ENCODE assay signal across 21 cellular contexts in the genomic region with DNA sequence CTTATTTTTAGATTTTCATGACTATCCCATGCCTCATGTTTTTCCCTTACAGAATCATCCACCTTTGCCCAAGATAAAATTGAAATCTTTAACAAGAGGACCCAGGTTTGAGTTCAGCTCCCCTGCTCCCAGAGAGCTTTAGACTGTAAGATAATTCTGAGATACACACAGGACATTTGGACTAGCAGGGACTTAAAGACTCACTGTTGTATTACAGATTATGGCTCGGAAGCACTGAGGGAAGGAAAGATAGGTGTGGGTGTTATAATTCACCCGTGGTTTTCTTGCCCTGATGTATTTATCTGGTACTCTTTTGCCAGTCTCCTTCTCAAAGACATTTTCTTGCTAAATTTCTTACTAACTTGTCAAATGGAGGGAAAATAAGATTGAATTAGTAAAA.
A peak's percentile ranks its signal among the peaks of the same experiment; 100 is the strongest.
DNase-seq lines count a peak whose midpoint lies in the region; ATAC-seq and TF ChIP-seq lines count a peak whose summit lies in the region.
"Had no signal": no experiment of that assay in that cellular context is flagged by ENCODE, and none has a peak within 500 bp of the region (broad histone marks: within the 10 kb centered on the region; RNA-seq: fewer than 3 reads in every experiment).

No MANE protein-coding gene starts in this region.

- H3K4me1 Mint-ChIP-seq in activated naive CD4-positive, alpha-beta T cell treated with anti-CD3 and anti-CD28 coated beads, Interleukin-2, amount 50 U/mL, for 24 hours: peaks cover 62% of the 10 kb centered on the region
- peaks cover 47% of the 10 kb centered on the region for H3K4me1 Mint-ChIP-seq in activated naive CD4-positive, alpha-beta T cell treated with anti-CD3 and anti-CD28 coated beads, Interleukin-2, amount 10 ng/mL, durations not matched to agents 7 days and 5 days
- peaks cover 45% of the 10 kb centered on the region for H3K4me1 Mint-ChIP-seq in activated T-helper 1 cell treated with anti-CD3 and anti-CD28 coated beads, Interleukin-12 subunit alpha, Interleukin-12 subunit beta, Interleukin-2, Interleukin-4 antibody, amounts not matched to agents 30 ng/mL and 10 ng/mL and 1 ng/mL, durations not matched to agents 14 hours and 24 hours and 36 hours (ENCODE audit: low read depth)
- peaks cover 57 to 75% of the 10 kb centered on the region in 2 donors for H3K4me1 Mint-ChIP-seq in immature natural killer cell
- H3K4me1 Mint-ChIP-seq in stimulated activated naive B cell treated with anti-CD40 and anti-IgM and Interleukin-4, amounts not matched to agents 10 μg/mL and 1 μg/mL and 100 μg/mL, for 72 hours: peaks cover 40 to 74% of the 10 kb centered on the region in 2 donors

- TF ChIP-seq CTCF in esophagus muscularis mucosa (IDR thresholded peaks at IDR 0.05): no peak

- ATAC-seq in stimulated activated naive B cell treated with anti-CD40 and anti-IgM and Interleukin-4, amounts not matched to agents 10 μg/mL and 1 μg/mL and 100 μg/mL, for 72 hours (replicated peaks): no peak

- TF ChIP-seq EP300 in esophagus muscularis mucosa (IDR thresholded peaks at IDR 0.05): no peak

- no peak for DNase-seq in activated naive CD4-positive, alpha-beta T cell treated with anti-CD3 and anti-CD28 coated beads, Interleukin-2, amount 10 ng/mL, durations not matched to agents 7 days and 5 days
- no peak for DNase-seq in activated T-helper 1 cell treated with anti-CD3 and anti-CD28 coated beads, Interleukin-12 subunit alpha, Interleukin-12 subunit beta, Interleukin-2, Interleukin-4 antibody, amounts not matched to agents 30 ng/mL and 10 ng/mL and 1 ng/mL, durations not matched to agents 14 hours and 24 hours and 36 hours (ENCODE audit: low spot score)
- no peak for DNase-seq in immature natural killer cell
- no peak for DNase-seq in stimulated activated naive B cell treated with anti-CD40 and anti-IgM and Interleukin-4, amounts not matched to agents 10 μg/mL and 1 μg/mL and 100 μg/mL, for 72 hours
- DNase-seq in NCI-H2081 treated with DMSO at 0.1 percent for 48 hours (lab: John Stamatoyannopoulos, UW): no peak
- no peak for DNase-seq in medulla oblongata (ENCODE audit: extremely low spot score)
- no peak for DNase-seq in esophagus muscularis mucosa (ENCODE audit: extremely low spot score)
- DNase-seq: ACHN, AML-193, COR-L47, GF-D8, HCEC 1CT, MV-4-11, NCI-H1417, NCI-H187 treated with DMSO at 0.1 percent for 48 hours, NCI-H446 treated with DMSO at 0.1 percent for 48 hours, NCI-H748 treated with DMSO at 0.1 percent for 48 hours, OCI-M1 had no signal

- peaks cover 16% of the 10 kb centered on the region for H3K36me3 Mint-ChIP-seq in activated naive CD4-positive, alpha-beta T cell treated with anti-CD3 and anti-CD28 coated beads, Interleukin-2, amount 50 U/mL, for 24 hours
- peaks cover 57% of the 10 kb centered on the region for H3K36me3 Mint-ChIP-seq in activated naive CD4-positive, alpha-beta T cell treated with anti-CD3 and anti-CD28 coated beads, Interleukin-2, amount 10 ng/mL, durations not matched to agents 7 days and 5 days
- peaks cover 26% of the 10 kb centered on the region for H3K36me3 Mint-ChIP-seq in activated T-helper 1 cell treated with anti-CD3 and anti-CD28 coated beads, Interleukin-12 subunit alpha, Interleukin-12 subunit beta, Interleukin-2, Interleukin-4 antibody, amounts not matched to agents 30 ng/mL and 10 ng/mL and 1 ng/mL, durations not matched to agents 14 hours and 24 hours and 36 hours (ENCODE audit: low read depth)
- H3K36me3 Mint-ChIP-seq in immature natural killer cell: peaks cover 8 to 20% (median 14%) of the 10 kb centered on the region in 3 donors
- H3K36me3 Mint-ChIP-seq in stimulated activated naive B cell treated with anti-CD40 and anti-IgM and Interleukin-4, amounts not matched to agents 10 μg/mL and 1 μg/mL and 100 μg/mL, for 72 hours: peaks cover 26 to 59% of the 10 kb centered on the region in 2 donors

- H3K9me3 ChIP-seq in esophagus muscularis mucosa: no peaks in the 10 kb centered on the region

- H3K27ac ChIP-seq in esophagus muscularis mucosa (replicated peaks in 1 of 4): peak overlapping the region in 2 of 4 donors; percentile 8 to 26
- H3K27ac ChIP-seq: RWPE1 had no signal

- peak overlapping the region; percentile 93 for H3K27ac Mint-ChIP-seq in activated naive CD4-positive, alpha-beta T cell treated with anti-CD3 and anti-CD28 coated beads, Interleukin-2, amount 50 U/mL, for 24 hours
- H3K27ac Mint-ChIP-seq in activated naive CD4-positive, alpha-beta T cell treated with anti-CD3 and anti-CD28 coated beads, Interleukin-2, amount 10 ng/mL, durations not matched to agents 7 days and 5 days: no peak overlapping the region
- H3K27ac Mint-ChIP-seq in activated T-helper 1 cell treated with anti-CD3 and anti-CD28 coated beads, Interleukin-12 subunit alpha, Interleukin-12 subunit beta, Interleukin-2, Interleukin-4 antibody, amounts not matched to agents 30 ng/mL and 10 ng/mL and 1 ng/mL, durations not matched to agents 14 hours and 24 hours and 36 hours: peak overlapping the region; percentile 9
- H3K27ac Mint-ChIP-seq in immature natural killer cell: peak overlapping the region; percentile 28 to 84 (median 71)
- peak overlapping the region; percentile 96 for H3K27ac Mint-ChIP-seq in stimulated activated naive B cell treated with anti-CD40 and anti-IgM and Interleukin-4, amounts not matched to agents 10 μg/mL and 1 μg/mL and 100 μg/mL, for 72 hours
- H3K27ac Mint-ChIP-seq: CD14-positive monocyte had no signal

- H3K27me3 ChIP-seq in esophagus muscularis mucosa: no peaks in the 10 kb centered on the region

- no peak overlapping the region for H3K4me3 ChIP-seq in esophagus muscularis mucosa

- peaks cover 48 to 84% (median 71%) of the 10 kb centered on the region in 4 donors for H3K4me1 ChIP-seq in esophagus muscularis mucosa

- H3K9me3 Mint-ChIP-seq in activated naive CD4-positive, alpha-beta T cell treated with anti-CD3 and anti-CD28 coated beads, Interleukin-2, amount 50 U/mL, for 24 hours: no peaks in the 10 kb centered on the region
- H3K9me3 Mint-ChIP-seq in activated naive CD4-positive, alpha-beta T cell treated with anti-CD3 and anti-CD28 coated beads, Interleukin-2, amount 10 ng/mL, durations not matched to agents 7 days and 5 days: no peaks in the 10 kb centered on the region
- no peaks in the 10 kb centered on the region for H3K9me3 Mint-ChIP-seq in activated T-helper 1 cell treated with anti-CD3 and anti-CD28 coated beads, Interleukin-12 subunit alpha, Interleukin-12 subunit beta, Interleukin-2, Interleukin-4 antibody, amounts not matched to agents 30 ng/mL and 10 ng/mL and 1 ng/mL, durations not matched to agents 14 hours and 24 hours and 36 hours
- no peaks in the 10 kb centered on the region for H3K9me3 Mint-ChIP-seq in immature natural killer cell
- H3K9me3 Mint-ChIP-seq in stimulated activated naive B cell treated with anti-CD40 and anti-IgM and Interleukin-4, amounts not matched to agents 10 μg/mL and 1 μg/mL and 100 μg/mL, for 72 hours: no peaks in the 10 kb centered on the region

- no peak overlapping the region for H3K4me3 Mint-ChIP-seq in activated naive CD4-positive, alpha-beta T cell treated with anti-CD3 and anti-CD28 coated beads, Interleukin-2, amount 50 U/mL, for 24 hours
- H3K4me3 Mint-ChIP-seq in activated naive CD4-positive, alpha-beta T cell treated with anti-CD3 and anti-CD28 coated beads, Interleukin-2, amount 10 ng/mL, durations not matched to agents 7 days and 5 days: no peak overlapping the region
- H3K4me3 Mint-ChIP-seq in activated T-helper 1 cell treated with anti-CD3 and anti-CD28 coated beads, Interleukin-12 subunit alpha, Interleukin-12 subunit beta, Interleukin-2, Interleukin-4 antibody, amounts not matched to agents 30 ng/mL and 10 ng/mL and 1 ng/mL, durations not matched to agents 14 hours and 24 hours and 36 hours: no peak overlapping the region
- H3K4me3 Mint-ChIP-seq in immature natural killer cell: peak overlapping the region; percentile 41 to 69 (median 62)
- no peak overlapping the region for H3K4me3 Mint-ChIP-seq in stimulated activated naive B cell treated with anti-CD40 and anti-IgM and Interleukin-4, amounts not matched to agents 10 μg/mL and 1 μg/mL and 100 μg/mL, for 72 hours
- H3K4me3 Mint-ChIP-seq: CD14-positive monocyte had no signal

- H3K27me3 Mint-ChIP-seq in activated naive CD4-positive, alpha-beta T cell treated with anti-CD3 and anti-CD28 coated beads, Interleukin-2, amount 50 U/mL, for 24 hours: no peaks in the 10 kb centered on the region
- no peaks in the 10 kb centered on the region for H3K27me3 Mint-ChIP-seq in activated naive CD4-positive, alpha-beta T cell treated with anti-CD3 and anti-CD28 coated beads, Interleukin-2, amount 10 ng/mL, durations not matched to agents 7 days and 5 days
- H3K27me3 Mint-ChIP-seq in activated T-helper 1 cell treated with anti-CD3 and anti-CD28 coated beads, Interleukin-12 subunit alpha, Interleukin-12 subunit beta, Interleukin-2, Interleukin-4 antibody, amounts not matched to agents 30 ng/mL and 10 ng/mL and 1 ng/mL, durations not matched to agents 14 hours and 24 hours and 36 hours (ENCODE audit: insufficient read depth): no peaks in the 10 kb centered on the region
- peaks cover 0 to 6% (median under 1%) of the 10 kb centered on the region in 3 donors for H3K27me3 Mint-ChIP-seq in immature natural killer cell (ENCODE audit: low read depth in 3 of 3)
- no peaks in the 10 kb centered on the region for H3K27me3 Mint-ChIP-seq in stimulated activated naive B cell treated with anti-CD40 and anti-IgM and Interleukin-4, amounts not matched to agents 10 μg/mL and 1 μg/mL and 100 μg/mL, for 72 hours

- TF ChIP-seq POLR2A in esophagus muscularis mucosa (IDR thresholded peaks at IDR 0.05; ENCODE audit: low read depth): no peak

- H3K36me3 ChIP-seq in esophagus muscularis mucosa: peaks cover 0 to 11% (median 2%) of the 10 kb centered on the region in 4 donors

- WGBS in esophagus muscularis mucosa: 92% methylated on average over 2 of the region's 2 CpGs

- intact Hi-C loops in activated T-helper 1 cell treated with anti-CD3 and anti-CD28 coated beads, Interleukin-12 subunit alpha, Interleukin-12 subunit beta, Interleukin-2, Interleukin-4 antibody, amounts not matched to agents 30 ng/mL and 10 ng/mL and 1 ng/mL, durations not matched to agents 14 hours and 24 hours and 36 hours (cut with micrococcal nuclease): no loop called here
- intact Hi-C loops in esophagus muscularis mucosa (cut with DNase I): no loop called here

- CTCF ChIA-PET in activated naive CD4-positive, alpha-beta T cell treated with anti-CD3 and anti-CD28 coated beads, Interleukin-2, amount 10 ng/mL, durations not matched to agents 7 days and 5 days (lab: Charles Lee): no interaction called here

Comparison
In these comparisons a context has a peak if more than half of its experiments do, and no peak if none do; other contexts are left out.
1. H3K4me3 Mint-ChIP-seq: peak in immature natural killer cell (5 of 5); none in activated naive CD4-positive, alpha-beta T cell treated with anti-CD3 and anti-CD28 coated beads, Interleukin-2, amount 50 U/mL, for 24 hours (single experiment), activated naive CD4-positive, alpha-beta T cell treated with anti-CD3 and anti-CD28 coated beads, Interleukin-2, amount 10 ng/mL, durations not matched to agents 7 days and 5 days (single experiment), activated T-helper 1 cell treated with anti-CD3 and anti-CD28 coated beads, Interleukin-12 subunit alpha, Interleukin-12 subunit beta, Interleukin-2, Interleukin-4 antibody, amounts not matched to agents 30 ng/mL and 10 ng/mL and 1 ng/mL, durations not matched to agents 14 hours and 24 hours and 36 hours (single experiment) and stimulated activated naive B cell treated with anti-CD40 and anti-IgM and Interleukin-4, amounts not matched to agents 10 μg/mL and 1 μg/mL and 100 μg/mL, for 72 hours (0 of 2).